ENCODE assay signal across 1 cellular context in the genomic region with DNA sequence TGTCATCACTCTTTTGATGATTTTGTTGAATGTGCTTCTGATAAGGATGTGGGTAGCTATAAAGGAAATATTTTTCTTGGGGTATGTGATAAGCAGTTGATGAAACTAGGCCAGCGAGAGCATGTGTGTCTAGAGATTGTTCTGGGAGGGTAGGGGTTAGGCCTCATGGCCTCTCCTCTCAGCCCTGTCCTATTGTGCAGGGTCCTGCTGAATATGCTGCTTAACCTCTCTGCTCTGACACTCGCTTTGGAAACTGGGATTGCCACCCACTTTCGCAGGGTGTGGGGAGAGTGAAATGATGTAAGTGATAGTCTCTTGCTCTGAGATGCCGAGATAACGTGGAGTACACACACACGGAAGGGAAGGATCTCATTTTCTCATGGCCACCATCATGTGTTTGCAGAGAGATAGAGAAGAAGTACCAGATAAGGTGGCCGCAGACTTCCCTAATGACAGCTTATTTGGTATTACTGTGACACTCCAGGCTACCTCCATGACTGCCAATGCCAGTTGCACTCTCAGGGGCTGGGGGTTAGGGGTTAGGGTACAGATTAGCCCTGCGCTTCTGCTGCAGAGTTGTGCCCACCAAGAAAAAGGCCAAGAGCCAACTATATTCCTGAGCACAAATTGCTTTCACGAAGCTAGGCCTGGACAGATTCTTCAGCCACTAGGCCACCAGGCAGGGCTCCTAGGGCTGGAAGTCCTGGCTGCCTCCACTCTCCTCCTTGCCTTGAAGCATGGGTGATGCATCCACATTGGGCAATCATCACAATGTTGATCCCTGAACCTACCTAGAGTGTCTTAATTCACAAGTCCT.
TF ChIP-seq lines count a peak whose summit lies in the region.

No MANE protein-coding gene starts in this region.

TF ChIP-seq in K562, 482 proteins besides CTCF, POLR2A, EP300 and RAD21 (continued from another document and continues in another):
- TF ChIP-seq, protein P1, sequence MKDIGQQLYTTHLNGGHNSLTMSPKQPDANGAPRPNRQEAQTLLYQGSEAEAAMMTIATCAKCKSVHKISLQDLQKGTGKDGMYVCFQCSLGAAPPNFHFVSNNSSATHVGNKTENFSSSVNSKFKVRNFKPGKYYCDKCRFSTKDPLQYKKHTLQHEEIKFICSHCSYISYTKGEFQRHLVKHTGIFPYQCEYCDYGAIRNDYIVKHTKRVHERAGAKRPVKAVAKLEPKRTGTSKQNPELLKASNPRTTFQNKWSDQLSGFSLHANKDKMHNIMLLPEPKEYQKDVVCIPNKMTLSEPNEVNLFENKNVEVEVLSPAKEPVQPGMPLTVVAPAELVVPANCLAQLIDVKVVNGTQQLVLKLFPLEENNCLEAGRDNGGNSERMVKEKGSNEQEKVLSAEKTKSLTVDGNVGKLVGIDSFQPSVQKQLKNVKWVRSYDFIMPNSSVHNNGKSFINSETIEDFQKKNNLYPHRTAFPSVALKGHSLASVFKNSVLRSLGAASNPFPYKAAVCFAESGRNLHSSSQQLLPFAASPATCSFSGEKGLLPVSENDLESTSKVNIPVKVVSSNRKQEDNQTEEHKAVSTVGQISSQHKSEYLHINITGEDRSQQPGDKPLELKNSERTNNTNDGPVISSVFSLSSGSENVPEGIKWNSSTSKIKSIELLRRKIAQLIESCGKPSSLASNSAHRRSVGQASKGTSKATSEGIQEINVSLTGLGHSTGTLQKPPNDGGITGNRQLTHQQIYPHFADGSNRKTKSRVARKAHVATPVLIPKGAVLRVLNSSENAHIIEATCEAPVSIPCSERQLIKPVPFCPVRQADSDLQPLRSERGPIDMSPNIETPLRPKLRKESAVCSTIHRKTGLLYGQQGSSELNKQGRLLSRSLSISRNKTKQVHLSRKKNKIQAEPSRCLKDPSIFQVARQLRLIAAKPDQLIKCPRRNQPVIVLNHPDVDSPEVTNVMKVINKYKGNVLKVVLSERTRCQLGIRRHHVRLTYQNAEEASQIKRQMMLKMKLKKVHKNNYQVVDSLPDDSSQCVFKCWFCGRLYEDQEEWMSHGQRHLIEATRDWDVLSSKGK (CRISPR knock-in tag; IDR thresholded peaks at IDR 0.05): no peak
- TF ChIP-seq, protein P2, sequence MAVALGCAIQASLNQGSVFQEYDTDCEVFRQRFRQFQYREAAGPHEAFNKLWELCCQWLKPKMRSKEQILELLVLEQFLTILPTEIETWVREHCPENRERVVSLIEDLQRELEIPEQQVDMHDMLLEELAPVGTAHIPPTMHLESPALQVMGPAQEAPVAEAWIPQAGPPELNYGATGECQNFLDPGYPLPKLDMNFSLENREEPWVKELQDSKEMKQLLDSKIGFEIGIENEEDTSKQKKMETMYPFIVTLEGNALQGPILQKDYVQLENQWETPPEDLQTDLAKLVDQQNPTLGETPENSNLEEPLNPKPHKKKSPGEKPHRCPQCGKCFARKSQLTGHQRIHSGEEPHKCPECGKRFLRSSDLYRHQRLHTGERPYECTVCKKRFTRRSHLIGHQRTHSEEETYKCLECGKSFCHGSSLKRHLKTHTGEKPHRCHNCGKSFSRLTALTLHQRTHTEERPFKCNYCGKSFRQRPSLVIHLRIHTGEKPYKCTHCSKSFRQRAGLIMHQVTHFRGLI (CRISPR knock-in tag; IDR thresholded peaks at IDR 0.05): peak; percentile 19; the same call in 1 of the 2 replicates
- no peak for TF ChIP-seq SP2 (IDR thresholded peaks at IDR 0.05; ENCODE audit: extremely low read depth, low read depth, low read length, poor library complexity, severe bottlenecking)
- TF ChIP-seq ZNF165 (CRISPR knock-in tag; IDR thresholded peaks at IDR 0.05; ENCODE audit: borderline replicate concordance): no peak
- no peak for TF ChIP-seq RFX5 (IDR thresholded peaks at IDR 0.05; ENCODE audit: low read depth, low read length)
- TF ChIP-seq SMAD4 (CRISPR knock-in tag; conservative IDR thresholded peaks at IDR 0.05): peak; percentile 99
- no peak for TF ChIP-seq ZNF324 (CRISPR knock-in tag; IDR thresholded peaks at IDR 0.05)
- no peak for TF ChIP-seq NFYB (IDR thresholded peaks at IDR 0.05; ENCODE audit: extremely low read depth, insufficient read length)
- peak; percentile 97 for TF ChIP-seq CBFB (CRISPR knock-in tag; IDR thresholded peaks at IDR 0.05)
- TF ChIP-seq, protein P3, sequence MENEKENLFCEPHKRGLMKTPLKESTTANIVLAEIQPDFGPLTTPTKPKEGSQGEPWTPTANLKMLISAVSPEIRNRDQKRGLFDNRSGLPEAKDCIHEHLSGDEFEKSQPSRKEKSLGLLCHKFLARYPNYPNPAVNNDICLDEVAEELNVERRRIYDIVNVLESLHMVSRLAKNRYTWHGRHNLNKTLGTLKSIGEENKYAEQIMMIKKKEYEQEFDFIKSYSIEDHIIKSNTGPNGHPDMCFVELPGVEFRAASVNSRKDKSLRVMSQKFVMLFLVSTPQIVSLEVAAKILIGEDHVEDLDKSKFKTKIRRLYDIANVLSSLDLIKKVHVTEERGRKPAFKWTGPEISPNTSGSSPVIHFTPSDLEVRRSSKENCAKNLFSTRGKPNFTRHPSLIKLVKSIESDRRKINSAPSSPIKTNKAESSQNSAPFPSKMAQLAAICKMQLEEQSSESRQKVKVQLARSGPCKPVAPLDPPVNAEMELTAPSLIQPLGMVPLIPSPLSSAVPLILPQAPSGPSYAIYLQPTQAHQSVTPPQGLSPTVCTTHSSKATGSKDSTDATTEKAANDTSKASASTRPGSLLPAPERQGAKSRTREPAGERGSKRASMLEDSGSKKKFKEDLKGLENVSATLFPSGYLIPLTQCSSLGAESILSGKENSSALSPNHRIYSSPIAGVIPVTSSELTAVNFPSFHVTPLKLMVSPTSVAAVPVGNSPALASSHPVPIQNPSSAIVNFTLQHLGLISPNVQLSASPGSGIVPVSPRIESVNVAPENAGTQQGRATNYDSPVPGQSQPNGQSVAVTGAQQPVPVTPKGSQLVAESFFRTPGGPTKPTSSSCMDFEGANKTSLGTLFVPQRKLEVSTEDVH (IDR thresholded peaks at IDR 0.05; ENCODE audit: low read depth, partially characterized antibody): peak; percentile 25
- TF ChIP-seq ADNP (tag; IDR thresholded peaks at IDR 0.05): no peak
- TF ChIP-seq, protein P4, sequence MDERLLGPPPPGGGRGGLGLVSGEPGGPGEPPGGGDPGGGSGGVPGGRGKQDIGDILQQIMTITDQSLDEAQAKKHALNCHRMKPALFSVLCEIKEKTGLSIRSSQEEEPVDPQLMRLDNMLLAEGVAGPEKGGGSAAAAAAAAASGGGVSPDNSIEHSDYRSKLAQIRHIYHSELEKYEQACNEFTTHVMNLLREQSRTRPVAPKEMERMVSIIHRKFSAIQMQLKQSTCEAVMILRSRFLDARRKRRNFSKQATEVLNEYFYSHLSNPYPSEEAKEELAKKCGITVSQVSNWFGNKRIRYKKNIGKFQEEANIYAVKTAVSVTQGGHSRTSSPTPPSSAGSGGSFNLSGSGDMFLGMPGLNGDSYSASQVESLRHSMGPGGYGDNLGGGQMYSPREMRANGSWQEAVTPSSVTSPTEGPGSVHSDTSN (CRISPR knock-in tag; IDR thresholded peaks at IDR 0.05; ENCODE audit: low read depth): no peak
- TF ChIP-seq, protein P4 (tag; conservative IDR thresholded peaks at IDR 0.05; ENCODE audit: low read depth): peak; percentile 64
- peak; percentile 82 for TF ChIP-seq PYGO2 (tag; IDR thresholded peaks at IDR 0.05)
- TF ChIP-seq, protein P5, sequence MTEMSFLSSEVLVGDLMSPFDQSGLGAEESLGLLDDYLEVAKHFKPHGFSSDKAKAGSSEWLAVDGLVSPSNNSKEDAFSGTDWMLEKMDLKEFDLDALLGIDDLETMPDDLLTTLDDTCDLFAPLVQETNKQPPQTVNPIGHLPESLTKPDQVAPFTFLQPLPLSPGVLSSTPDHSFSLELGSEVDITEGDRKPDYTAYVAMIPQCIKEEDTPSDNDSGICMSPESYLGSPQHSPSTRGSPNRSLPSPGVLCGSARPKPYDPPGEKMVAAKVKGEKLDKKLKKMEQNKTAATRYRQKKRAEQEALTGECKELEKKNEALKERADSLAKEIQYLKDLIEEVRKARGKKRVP (CRISPR knock-in tag; IDR thresholded peaks at IDR 0.05): peak; percentile 84
- peak; percentile 96 for TF ChIP-seq TCF3 (CRISPR knock-in tag; IDR thresholded peaks at IDR 0.05)
- TF ChIP-seq SIN3A (IDR thresholded peaks at IDR 0.05; ENCODE audit: borderline replicate concordance in 2 of 2, control insufficient read depth in 1 of 2, low read depth in 2 of 2, low read length in 2 of 2): no peak
- no peak for TF ChIP-seq PHTF2 (CRISPR knock-in tag; IDR thresholded peaks at IDR 0.05)
- TF ChIP-seq, protein P6, sequence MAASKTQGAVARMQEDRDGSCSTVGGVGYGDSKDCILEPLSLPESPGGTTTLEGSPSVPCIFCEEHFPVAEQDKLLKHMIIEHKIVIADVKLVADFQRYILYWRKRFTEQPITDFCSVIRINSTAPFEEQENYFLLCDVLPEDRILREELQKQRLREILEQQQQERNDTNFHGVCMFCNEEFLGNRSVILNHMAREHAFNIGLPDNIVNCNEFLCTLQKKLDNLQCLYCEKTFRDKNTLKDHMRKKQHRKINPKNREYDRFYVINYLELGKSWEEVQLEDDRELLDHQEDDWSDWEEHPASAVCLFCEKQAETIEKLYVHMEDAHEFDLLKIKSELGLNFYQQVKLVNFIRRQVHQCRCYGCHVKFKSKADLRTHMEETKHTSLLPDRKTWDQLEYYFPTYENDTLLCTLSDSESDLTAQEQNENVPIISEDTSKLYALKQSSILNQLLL (CRISPR knock-in tag; IDR thresholded peaks at IDR 0.05; ENCODE audit: borderline replicate concordance): no peak
- peak; percentile 49 for TF ChIP-seq RBFOX2 (IDR thresholded peaks at IDR 0.05; ENCODE audit: low read depth, low read length)
- peak; percentile 94 for TF ChIP-seq CXXC5 (CRISPR knock-in tag; IDR thresholded peaks at IDR 0.05)
- no peak for TF ChIP-seq SMC3 (conservative IDR thresholded peaks at IDR 0.05; ENCODE audit: insufficient read depth, low read depth, low read length)
- no peak for TF ChIP-seq NR2C2 (CRISPR knock-in tag; IDR thresholded peaks at IDR 0.05)
- peak; percentile 86 for TF ChIP-seq NR2C2 (tag; IDR thresholded peaks at IDR 0.05)
- no peak for TF ChIP-seq KAT8 (IDR thresholded peaks at IDR 0.05; ENCODE audit: low read depth)
- TF ChIP-seq PHF8 (IDR thresholded peaks at IDR 0.05; ENCODE audit: borderline replicate concordance, low read length): no peak
- no peak for TF ChIP-seq HMG20A (CRISPR knock-in tag; conservative IDR thresholded peaks at IDR 0.05)
- TF ChIP-seq, protein P7, sequence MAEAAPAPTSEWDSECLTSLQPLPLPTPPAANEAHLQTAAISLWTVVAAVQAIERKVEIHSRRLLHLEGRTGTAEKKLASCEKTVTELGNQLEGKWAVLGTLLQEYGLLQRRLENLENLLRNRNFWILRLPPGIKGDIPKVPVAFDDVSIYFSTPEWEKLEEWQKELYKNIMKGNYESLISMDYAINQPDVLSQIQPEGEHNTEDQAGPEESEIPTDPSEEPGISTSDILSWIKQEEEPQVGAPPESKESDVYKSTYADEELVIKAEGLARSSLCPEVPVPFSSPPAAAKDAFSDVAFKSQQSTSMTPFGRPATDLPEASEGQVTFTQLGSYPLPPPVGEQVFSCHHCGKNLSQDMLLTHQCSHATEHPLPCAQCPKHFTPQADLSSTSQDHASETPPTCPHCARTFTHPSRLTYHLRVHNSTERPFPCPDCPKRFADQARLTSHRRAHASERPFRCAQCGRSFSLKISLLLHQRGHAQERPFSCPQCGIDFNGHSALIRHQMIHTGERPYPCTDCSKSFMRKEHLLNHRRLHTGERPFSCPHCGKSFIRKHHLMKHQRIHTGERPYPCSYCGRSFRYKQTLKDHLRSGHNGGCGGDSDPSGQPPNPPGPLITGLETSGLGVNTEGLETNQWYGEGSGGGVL (CRISPR knock-in tag; IDR thresholded peaks at IDR 0.05): no peak
- TF ChIP-seq HDAC8 (tag; IDR thresholded peaks at IDR 0.05): peak; percentile 78; the same call in 1 of the 2 replicates
- peak; percentile 15 to 76 (median 20) for TF ChIP-seq YY1 (IDR thresholded peaks at IDR 0.05; ENCODE audit: borderline replicate concordance in 1 of 3, control insufficient read depth in 1 of 3, extremely low read depth in 1 of 3, insufficient read depth in 3 of 3, insufficient read length in 1 of 3, insufficient replicate concordance in 2 of 3, low read depth in 1 of 3, low read length in 2 of 3)
- TF ChIP-seq ZNF766 (CRISPR knock-in tag; conservative IDR thresholded peaks at IDR 0.05): peak; percentile 92
- no peak for TF ChIP-seq ESRRB (CRISPR knock-in tag; IDR thresholded peaks at IDR 0.05; ENCODE audit: borderline replicate concordance)
- TF ChIP-seq, protein P8, sequence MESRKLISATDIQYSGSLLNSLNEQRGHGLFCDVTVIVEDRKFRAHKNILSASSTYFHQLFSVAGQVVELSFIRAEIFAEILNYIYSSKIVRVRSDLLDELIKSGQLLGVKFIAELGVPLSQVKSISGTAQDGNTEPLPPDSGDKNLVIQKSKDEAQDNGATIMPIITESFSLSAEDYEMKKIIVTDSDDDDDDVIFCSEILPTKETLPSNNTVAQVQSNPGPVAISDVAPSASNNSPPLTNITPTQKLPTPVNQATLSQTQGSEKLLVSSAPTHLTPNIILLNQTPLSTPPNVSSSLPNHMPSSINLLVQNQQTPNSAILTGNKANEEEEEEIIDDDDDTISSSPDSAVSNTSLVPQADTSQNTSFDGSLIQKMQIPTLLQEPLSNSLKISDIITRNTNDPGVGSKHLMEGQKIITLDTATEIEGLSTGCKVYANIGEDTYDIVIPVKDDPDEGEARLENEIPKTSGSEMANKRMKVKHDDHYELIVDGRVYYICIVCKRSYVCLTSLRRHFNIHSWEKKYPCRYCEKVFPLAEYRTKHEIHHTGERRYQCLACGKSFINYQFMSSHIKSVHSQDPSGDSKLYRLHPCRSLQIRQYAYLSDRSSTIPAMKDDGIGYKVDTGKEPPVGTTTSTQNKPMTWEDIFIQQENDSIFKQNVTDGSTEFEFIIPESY (CRISPR knock-in tag; IDR thresholded peaks at IDR 0.05): peak; percentile 66; the same call in 1 of the 2 replicates
- peak; percentile 0 for TF ChIP-seq FOS (IDR thresholded peaks at IDR 0.05; ENCODE audit: extremely low read depth, insufficient read length)
- TF ChIP-seq, protein P9, sequence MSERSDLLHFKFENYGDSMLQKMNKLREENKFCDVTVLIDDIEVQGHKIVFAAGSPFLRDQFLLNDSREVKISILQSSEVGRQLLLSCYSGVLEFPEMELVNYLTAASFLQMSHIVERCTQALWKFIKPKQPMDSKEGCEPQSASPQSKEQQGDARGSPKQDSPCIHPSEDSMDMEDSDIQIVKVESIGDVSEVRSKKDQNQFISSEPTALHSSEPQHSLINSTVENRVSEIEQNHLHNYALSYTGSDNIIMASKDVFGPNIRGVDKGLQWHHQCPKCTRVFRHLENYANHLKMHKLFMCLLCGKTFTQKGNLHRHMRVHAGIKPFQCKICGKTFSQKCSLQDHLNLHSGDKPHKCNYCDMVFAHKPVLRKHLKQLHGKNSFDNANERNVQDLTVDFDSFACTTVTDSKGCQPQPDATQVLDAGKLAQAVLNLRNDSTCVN (CRISPR knock-in tag; IDR thresholded peaks at IDR 0.05): peak; percentile 75
- TF ChIP-seq CBX5 (IDR thresholded peaks at IDR 0.05; ENCODE audit: borderline replicate concordance, low read depth): peak; percentile 61; the same call in 1 of the 2 replicates
- peak; percentile 82 for TF ChIP-seq BRD9 (IDR thresholded peaks at IDR 0.05; ENCODE audit: low read depth, partially characterized antibody)
- no peak for TF ChIP-seq ZFP1 (CRISPR knock-in tag; IDR thresholded peaks at IDR 0.05)
